2 cellular contexts compared by ENCODE assay signal in genomic region chr17:7213895-7214299, GRCh38.
TF ChIP-seq lines count a peak whose summit lies in the region.

No MANE protein-coding gene starts in this region.

TF ChIP-seq in SK-N-SH, 30 proteins besides CTCF, POLR2A, EP300 and RAD21 (continued from another document):
- TF ChIP-seq REST (IDR thresholded peaks at IDR 0.05; ENCODE audit: low read depth, low read length), result no peak
- TF ChIP-seq RCOR1 (IDR thresholded peaks at IDR 0.05; ENCODE audit: low read length), result no peak
- TF ChIP-seq CHD2 (IDR thresholded peaks at IDR 0.05; ENCODE audit: low read length, partially characterized antibody), result peak; percentile 88
- TF ChIP-seq USF1 (IDR thresholded peaks at IDR 0.05; ENCODE audit: borderline replicate concordance, low read depth), result no peak
- no peak for TF ChIP-seq USF2 (IDR thresholded peaks at IDR 0.05; ENCODE audit: borderline replicate concordance, low read depth, low read length)
- no peak for TF ChIP-seq GABPA (IDR thresholded peaks at IDR 0.05; ENCODE audit: low read depth)
- TF ChIP-seq RXRA (IDR thresholded peaks at IDR 0.05; ENCODE audit: borderline replicate concordance, low read depth), result no peak
- TF ChIP-seq TAF1 (IDR thresholded peaks at IDR 0.05; ENCODE audit: borderline replicate concordance, low read depth, low read length), result no peak
- no peak for TF ChIP-seq TCF12 (IDR thresholded peaks at IDR 0.05)
- no peak for TF ChIP-seq EZH2phosphoT487 (IDR thresholded peaks at IDR 0.05; ENCODE audit: borderline replicate concordance, low read depth)
- TF ChIP-seq FOXM1 (IDR thresholded peaks at IDR 0.05; ENCODE audit: low read depth), result no peak
- TF ChIP-seq SMC3 (IDR thresholded peaks at IDR 0.05; ENCODE audit: low read depth, low read length), result peak; percentile 34; the same call in 1 of the 2 replicates
- no peak for TF ChIP-seq RFX5 (IDR thresholded peaks at IDR 0.05; ENCODE audit: low read length)
- TF ChIP-seq JUND (IDR thresholded peaks at IDR 0.05), result no peak
- no peak for TF ChIP-seq ELF1 (IDR thresholded peaks at IDR 0.05)
- no peak for TF ChIP-seq PBX3 (IDR thresholded peaks at IDR 0.05)
- TF ChIP-seq ZBTB33 (IDR thresholded peaks at IDR 0.05; ENCODE audit: borderline replicate concordance, low read depth), result no peak
- 0 out of 2 replicates have a peak, but pooled peaks have one; percentile 6 for TF ChIP-seq SIN3A (IDR thresholded peaks at IDR 0.05; ENCODE audit: borderline replicate concordance, low read depth, low read length)
- TF ChIP-seq YY1 (IDR thresholded peaks at IDR 0.05; ENCODE audit: low read depth), result 0 out of 2 replicates have a peak, but pooled peaks have one; percentile 3
- peak; percentile 95 for TF ChIP-seq MXI1 (IDR thresholded peaks at IDR 0.05; ENCODE audit: low read depth, low read length)
- TF ChIP-seq NRF1 (IDR thresholded peaks at IDR 0.05; ENCODE audit: low read depth, low read length), result no peak
- no peak for TF ChIP-seq POLR2AphosphoS5 (IDR thresholded peaks at IDR 0.05; ENCODE audit: low read depth, low read length)
TF ChIP-seq in SK-N-SH: peak in this region for 5.

TF ChIP-seq in SK-N-SH treated with all-trans-retinoic acid at 6 μM for 48 hours, 23 proteins besides CTCF, POLR2A, EP300 and RAD21 (continued from another document):
- TF ChIP-seq PPARA (CRISPR knock-in tag; IDR thresholded peaks at IDR 0.05; ENCODE audit: borderline replicate concordance) (no peak), ESRRG (CRISPR knock-in tag; IDR thresholded peaks at IDR 0.05) (no peak), ZNF8 (CRISPR knock-in tag; IDR thresholded peaks at IDR 0.05) (no peak), ISL1 (CRISPR knock-in tag; IDR thresholded peaks at IDR 0.05) (no peak), CSDC2 (CRISPR knock-in tag; IDR thresholded peaks at IDR 0.05) (no peak), GLIS3 (CRISPR knock-in tag; IDR thresholded peaks at IDR 0.05) (no peak), TOX (CRISPR knock-in tag; IDR thresholded peaks at IDR 0.05; ENCODE audit: borderline replicate concordance) (no peak), BACH2 (CRISPR knock-in tag; IDR thresholded peaks at IDR 0.05; ENCODE audit: borderline replicate concordance) (no peak), CSRNP3 (CRISPR knock-in tag; IDR thresholded peaks at IDR 0.05) (no peak), POU6F1 (CRISPR knock-in tag; IDR thresholded peaks at IDR 0.05; ENCODE audit: borderline replicate concordance, low read depth) (no peak), ZFP30 (CRISPR knock-in tag; IDR thresholded peaks at IDR 0.05) (no peak)
TF ChIP-seq in SK-N-SH treated with all-trans-retinoic acid at 6 μM for 48 hours: peak in this region for 0.
